20 cellular contexts compared by ENCODE assay signal in genomic region chr14:83757896-83758295, GRCh38.
DNase-seq lines count a peak whose midpoint lies in the region; ATAC-seq and TF ChIP-seq lines count a peak whose summit lies in the region.
"Had no signal": no experiment of that assay in that cellular context is flagged by ENCODE, and none has a peak within 500 bp of the region (broad histone marks: within the 10 kb centered on the region; RNA-seq: fewer than 3 reads in every experiment).

No MANE protein-coding gene starts in this region.

- DNase-seq in AG04450 (ENCODE audit: low read depth, low spot score) (peak; percentile 30), GM04503 (ENCODE audit: low read depth) (peak; percentile 22), amniotic epithelial cell (ENCODE audit: low read depth) (peak; percentile 77), fibroblast of pulmonary artery (ENCODE audit: low read depth) (peak; percentile 42), T-helper 9 cell (no peak), GM19240 (ENCODE audit: insufficient read length, low spot score) (no peak), SK-N-DZ (ENCODE audit: low spot score) (no peak)
- DNase-seq: CD4-positive, alpha-beta memory T cell; DMS79; GDM1; GM23248; MM.1S; NCI-H1105 treated with DMSO at 0.1 percent for 48 hours; NCI-H2029 treated with DMSO at 0.1 percent for 48 hours; NCI-H345; NCI-H526 treated with DMSO at 0.1 percent for 48 hours; RPMI8226 had no signal

- no peak for TF ChIP-seq CTCF in AG04450 (IDR thresholded peaks at IDR 0.05; ENCODE audit: low read depth, low read length)
- no peak for TF ChIP-seq CTCF in fibroblast of pulmonary artery (IDR thresholded peaks at IDR 0.05; ENCODE audit: low read length, missing control alignments)

- no peaks in the 10 kb centered on the region for H3K27me3 ChIP-seq in AG04450 (ENCODE audit: control insufficient read depth, insufficient read depth, low read length)

- no peak for ATAC-seq in HG03342 (IDR thresholded peaks at IDR 0.05; ENCODE audit: unreplicated experiment)
- ATAC-seq: A549, HepG2 had no signal

- POLR2A ChIA-PET in AG04450 (lab: Yijun Ruan, JAX), result no interaction called here

- no peaks in the 10 kb centered on the region for H3K9me3 ChIP-seq in AG04450 (ENCODE audit: control insufficient read depth, insufficient read depth, low read length)

- H3K27ac ChIP-seq in AG04450 (ENCODE audit: low read depth, low read length), result no peak overlapping the region
- H3K27ac ChIP-seq: A549, GM23248 had no signal

- CTCF ChIA-PET in AG04450 (lab: Charles Lee), result interaction anchor here (0.9 kb wide), 1 partner anchor 11 kb away, joined by 3 read pairs; no protein-coding TSS in a partner anchor

- no peak overlapping the region for H3K4me3 ChIP-seq in AG04450 (ENCODE audit: low read depth, low read length)
- H3K4me3 ChIP-seq in fibroblast of pulmonary artery (replicated peaks; ENCODE audit: low read depth, low read length), result no peak overlapping the region
- H3K4me3 ChIP-seq: A549, GM23248 had no signal

Comparison
In these comparisons a context has a peak if more than half of its experiments do, and no peak if none do; other contexts are left out.
1. DNase-seq: peak in AG04450 (single experiment), GM04503 (single experiment), amniotic epithelial cell (single experiment) and fibroblast of pulmonary artery (single experiment); none in T-helper 9 cell (single experiment), GM19240 (single experiment) and SK-N-DZ (single experiment).